Comparison of ENCODE assay signal across 17 cellular contexts in genomic region chr6:157185171-157185570, GRCh38.
A peak's percentile ranks its signal among the peaks of the same experiment; 100 is the strongest.
DNase-seq lines count a peak whose midpoint lies in the region; ATAC-seq and TF ChIP-seq lines count a peak whose summit lies in the region.
"Had no signal": no experiment of that assay in that cellular context is flagged by ENCODE, and none has a peak within 500 bp of the region (broad histone marks: within the 10 kb centered on the region; RNA-seq: fewer than 3 reads in every experiment).

No MANE protein-coding gene starts in this region.

- H2AK5ac ChIP-seq in trophoblast cell (ENCODE audit: low read length) = peak overlapping the region; percentile 30

- in situ Hi-C loops in HAP-1 (cut with MboI; ENCODE audit: low sequenced_read_pairs) = no loop called here

- POLR2A ChIA-PET in WTC11 (lab: Charles Lee) = no interaction called here

- H4K12ac ChIP-seq in trophoblast cell (ENCODE audit: low read depth, low read length) = no peak overlapping the region

- no peak overlapping the region for H3K23ac ChIP-seq in trophoblast cell (ENCODE audit: low read length)

- no peak overlapping the region for H3K4me3 ChIP-seq in CD4-positive, CD25-positive, alpha-beta regulatory T cell (ENCODE audit: low read depth, low read length)
- no peak overlapping the region for H3K4me3 ChIP-seq in trophoblast cell (ENCODE audit: low read depth, low read length)
- H3K4me3 ChIP-seq in HAP-1 = no peak overlapping the region
- H3K4me3 ChIP-seq: PC-9, SJSA1 had no signal

- H3K9me3 ChIP-seq in CD4-positive, CD25-positive, alpha-beta regulatory T cell (ENCODE audit: control insufficient read depth in 2 of 2, low read length in 2 of 2) = no peaks in the 10 kb centered on the region
- H3K9me3 ChIP-seq in trophoblast cell (ENCODE audit: insufficient read depth, low read depth, low read length) (no peaks in the 10 kb centered on the region), HAP-1 (no peaks in the 10 kb centered on the region)
- H3K9me3 ChIP-seq: SJSA1 had no signal

- peaks cover 4 to 20% (median 10%) of the 10 kb centered on the region in 4 donors for H3K4me1 Mint-ChIP-seq in CD4-positive, CD25-positive, alpha-beta regulatory T cell
- peaks cover 23% of the 10 kb centered on the region for H3K4me1 Mint-ChIP-seq in WTC11

- ATAC-seq in CD4-positive, CD25-positive, alpha-beta regulatory T cell (ENCODE audit: low read depth in 2 of 2) = no peak
- ATAC-seq in WTC11 (no peak), left cardiac atrium (peak; percentile 22 to 39)

- H3K27me3 Mint-ChIP-seq in CD4-positive, CD25-positive, alpha-beta regulatory T cell = no peaks in the 10 kb centered on the region
- no peaks in the 10 kb centered on the region for H3K27me3 Mint-ChIP-seq in WTC11 (ENCODE audit: low read depth)

- peak overlapping the region; percentile 54 for H3K18ac ChIP-seq in trophoblast cell (ENCODE audit: low read length)

- H3K4me2 ChIP-seq in trophoblast cell (ENCODE audit: low read length) = no peak overlapping the region
- H3K4me2 ChIP-seq: KMS-11, PC-9 had no signal

- H3K79me1 ChIP-seq in trophoblast cell (ENCODE audit: low read length) = peaks cover 10% of the 10 kb centered on the region

- H3K27ac ChIP-seq in CD4-positive, CD25-positive, alpha-beta regulatory T cell (ENCODE audit: insufficient read depth, low read length, poor library complexity, severe bottlenecking) = no peak overlapping the region
- peak overlapping the region; percentile 32 for H3K27ac ChIP-seq in trophoblast cell (ENCODE audit: low read depth, low read length)
- H3K27ac ChIP-seq: KMS-11, PC-9, RWPE1, SJSA1 had no signal

- peak overlapping the region; percentile 41 for H2BK120ac ChIP-seq in trophoblast cell (ENCODE audit: insufficient read depth, low read length, poor library complexity)

- no peaks in the 10 kb centered on the region for H3K79me2 ChIP-seq in trophoblast cell (ENCODE audit: control insufficient read depth, insufficient read depth, low read length, poor library complexity)

- H3K27ac Mint-ChIP-seq in CD4-positive, CD25-positive, alpha-beta regulatory T cell = peak overlapping the region in 2 of 3 donors; percentile 29 to 76
- peak overlapping the region; percentile 72; the same call in 1 of the 2 replicates for H3K27ac Mint-ChIP-seq in WTC11

- H3K4ac ChIP-seq in trophoblast cell (ENCODE audit: low read depth, low read length) = no peak overlapping the region

- no peaks in the 10 kb centered on the region for H3K27me3 ChIP-seq in CD4-positive, CD25-positive, alpha-beta regulatory T cell (ENCODE audit: control insufficient read depth, insufficient read depth, low read length)
- H3K27me3 ChIP-seq in trophoblast cell (ENCODE audit: insufficient read depth, low read length) = no peaks in the 10 kb centered on the region
- no peaks in the 10 kb centered on the region for H3K27me3 ChIP-seq in HAP-1 (ENCODE audit: low read depth)
- H3K27me3 ChIP-seq: SJSA1 had no signal

- no peaks in the 10 kb centered on the region for H3K9me3 Mint-ChIP-seq in CD4-positive, CD25-positive, alpha-beta regulatory T cell
- H3K9me3 Mint-ChIP-seq in WTC11 = no peaks in the 10 kb centered on the region

- H3K9ac ChIP-seq in trophoblast cell (ENCODE audit: low read length) = no peak overlapping the region
- H3K9ac ChIP-seq: KMS-11 had no signal

- no peak overlapping the region for H2AFZ ChIP-seq in trophoblast cell (ENCODE audit: insufficient read depth, low read length, poor library complexity)
- H2AFZ ChIP-seq: PC-9 had no signal

- H4K91ac ChIP-seq in trophoblast cell (ENCODE audit: low read depth, low read length) = peak overlapping the region; percentile 39

- no peak overlapping the region for H3K14ac ChIP-seq in trophoblast cell (ENCODE audit: low read length)

- H3K36me3 Mint-ChIP-seq in CD4-positive, CD25-positive, alpha-beta regulatory T cell = peaks cover 39% of the 10 kb centered on the region
- peaks cover 20% of the 10 kb centered on the region for H3K36me3 Mint-ChIP-seq in WTC11

- TF ChIP-seq CTCF in WTC11 (IDR thresholded peaks at IDR 0.05) = no peak

- WGBS in trophoblast cell (ENCODE audit: extremely low coverage, insufficient coverage, insufficient read length) = no CpG with 5 or more reads among the region's 8 CpGs

- DNase-seq in CD4-positive, CD25-positive, alpha-beta regulatory T cell = no peak
- no peak for DNase-seq in WTC11 (ENCODE audit: low spot score)
- no peak for DNase-seq in left cardiac atrium
- DNase-seq in trophoblast cell = no peak
- no peak for DNase-seq in mucosa of gallbladder (ENCODE audit: low spot score)
- DNase-seq in HAP-1 (ENCODE audit: low spot score in 2 of 2) = no peak
- DNase-seq in D341Med (ENCODE audit: low spot score) = no peak
- no peak for DNase-seq in NCI-H2107 (lab: John Stamatoyannopoulos, UW)
- DNase-seq: C1 segment of cervical spinal cord, DND-41, NCI-H187 treated with DMSO at 0.1 percent for 48 hours, NCI-H226, NCI-H524, PC-9 had no signal

- H4K8ac ChIP-seq in trophoblast cell (ENCODE audit: low read depth, low read length) = peak overlapping the region; percentile 6

- H3K4me3 Mint-ChIP-seq in CD4-positive, CD25-positive, alpha-beta regulatory T cell = no peak overlapping the region
- no peak overlapping the region for H3K4me3 Mint-ChIP-seq in WTC11

- peak overlapping the region; percentile 8 for H2BK5ac ChIP-seq in trophoblast cell (ENCODE audit: low read depth, low read length, poor library complexity)

- H3K4me1 ChIP-seq in CD4-positive, CD25-positive, alpha-beta regulatory T cell (ENCODE audit: control insufficient read depth, insufficient read depth, low read length, poor library complexity, severe bottlenecking) = peaks cover 4% of the 10 kb centered on the region
- H3K4me1 ChIP-seq in trophoblast cell (ENCODE audit: control insufficient read depth in 1 of 2, insufficient read depth in 2 of 2, low read length in 2 of 2) (peaks cover 15% of the 10 kb centered on the region in 2 experiments), HAP-1 (no peaks in the 10 kb centered on the region)
- H3K4me1 ChIP-seq: SJSA1 had no signal

- intact Hi-C loops in left cardiac atrium (cut with DNase I) = loop anchor here (10.0 kb wide), 2 partner anchors 150 to 400 kb away; no protein-coding TSS in a partner anchor

- H3K36me3 ChIP-seq in CD4-positive, CD25-positive, alpha-beta regulatory T cell (ENCODE audit: control insufficient read depth, insufficient read depth, low read length) = peaks cover 78% of the 10 kb centered on the region
- H3K36me3 ChIP-seq in trophoblast cell (ENCODE audit: control insufficient read depth in 1 of 2, insufficient read depth in 2 of 2, low read length in 2 of 2) (peaks cover 29 to 35% of the 10 kb centered on the region in 2 experiments), HAP-1 (replicated peaks) (peaks cover 21% of the 10 kb centered on the region)

- CTCF ChIA-PET in WTC11 (lab: Charles Lee) = interaction anchor here (1.0 to 1.7 kb wide), 6 partner anchors 13 to 99 kb away, joined by 3 to 15 read pairs (median 6); no protein-coding TSS in a partner anchor

- peak overlapping the region; percentile 44 for H2BK12ac ChIP-seq in trophoblast cell (ENCODE audit: low read length)

TF ChIP-seq in WTC11, 78 proteins besides CTCF, POLR2A, EP300 and RAD21 (continues in another document):
- TF ChIP-seq JAZF1 (CRISPR knock-in tag; IDR thresholded peaks at IDR 0.05) = no peak
- no peak for TF ChIP-seq CBFB (CRISPR knock-in tag; IDR thresholded peaks at IDR 0.05; ENCODE audit: low read depth)
- no peak for TF ChIP-seq ZNF423 (CRISPR knock-in tag; IDR thresholded peaks at IDR 0.05)
- TF ChIP-seq STAT6 (CRISPR knock-in tag; conservative IDR thresholded peaks at IDR 0.05; ENCODE audit: low read depth) = no peak
- TF ChIP-seq, protein P1, sequence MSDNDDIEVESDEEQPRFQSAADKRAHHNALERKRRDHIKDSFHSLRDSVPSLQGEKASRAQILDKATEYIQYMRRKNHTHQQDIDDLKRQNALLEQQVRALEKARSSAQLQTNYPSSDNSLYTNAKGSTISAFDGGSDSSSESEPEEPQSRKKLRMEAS (CRISPR knock-in tag; IDR thresholded peaks at IDR 0.05) = no peak
- TF ChIP-seq SOX15 (CRISPR knock-in tag; IDR thresholded peaks at IDR 0.05) = no peak
- no peak for TF ChIP-seq MLX (CRISPR knock-in tag; IDR thresholded peaks at IDR 0.05)

Comparison
In these comparisons a context has a peak if more than half of its experiments do, and no peak if none do; other contexts are left out.
1. ATAC-seq: peak in left cardiac atrium (2 of 2); none in CD4-positive, CD25-positive, alpha-beta regulatory T cell (0 of 2) and WTC11 (single experiment).